Comparison of ENCODE assay signal across 14 cellular contexts in genomic region chr10:23399701-23400144, GRCh38. TPM values are rescaled to one million over a fixed set of nuclear protein-coding genes. Genes with fewer than 3 reads are reported as not detected.
DNase-seq lines count a peak whose midpoint lies in the region; ATAC-seq and TF ChIP-seq lines count a peak whose summit lies in the region.
"Had no signal": no experiment of that assay in that cellular context is flagged by ENCODE, and none has a peak within 500 bp of the region (broad histone marks: within the 10 kb centered on the region; RNA-seq: fewer than 3 reads in every experiment).

No MANE protein-coding gene starts in this region.

- H3K27me3 Mint-ChIP-seq in CD8-positive, alpha-beta memory T cell = peaks cover 1% of the 10 kb centered on the region in 2 donors
- H3K27me3 Mint-ChIP-seq: activated naive CD4-positive, alpha-beta T cell treated with anti-CD3 and anti-CD28 coated beads, Interleukin-2, amount 50 U/mL, for 24 hours; CD4-positive, alpha-beta T cell had no signal

- no peak overlapping the region for H3K4me3 Mint-ChIP-seq in CD8-positive, alpha-beta memory T cell
- H3K4me3 Mint-ChIP-seq: activated naive CD4-positive, alpha-beta T cell treated with anti-CD3 and anti-CD28 coated beads, Interleukin-2, amount 50 U/mL, for 24 hours; CD4-positive, alpha-beta T cell; endodermal cell; T-cell had no signal

- CTCF ChIA-PET in CD8-positive, alpha-beta memory T cell (lab: Charles Lee) = no interaction called here

- no peak overlapping the region for H3K27ac Mint-ChIP-seq in CD8-positive, alpha-beta memory T cell
- H3K27ac Mint-ChIP-seq: activated naive CD4-positive, alpha-beta T cell treated with anti-CD3 and anti-CD28 coated beads, Interleukin-2, amount 50 U/mL, for 24 hours; CD4-positive, alpha-beta T cell; endodermal cell; T-cell had no signal

- H3K9me3 Mint-ChIP-seq in CD8-positive, alpha-beta memory T cell = no peaks in the 10 kb centered on the region
- H3K9me3 Mint-ChIP-seq: activated naive CD4-positive, alpha-beta T cell treated with anti-CD3 and anti-CD28 coated beads, Interleukin-2, amount 50 U/mL, for 24 hours; CD4-positive, alpha-beta T cell; endodermal cell; T-cell had no signal

- no peak for TF ChIP-seq POLR2A in adrenal gland (IDR thresholded peaks at IDR 0.05)
- no peak for TF ChIP-seq POLR2A in heart left ventricle (IDR thresholded peaks at IDR 0.05)

- H3K4me3 ChIP-seq in adrenal gland (no peak overlapping the region), heart left ventricle (no peak overlapping the region), retinal pigment epithelial cell (ENCODE audit: low read length) (no peak overlapping the region)
- H3K4me3 ChIP-seq in CD8-positive, alpha-beta memory T cell (ENCODE audit: low read length) = no peak overlapping the region
- H3K4me3 ChIP-seq: thyroid gland had no signal

- no peaks in the 10 kb centered on the region for H3K36me3 ChIP-seq in adrenal gland (replicated peaks in 1 of 2)
- H3K36me3 ChIP-seq in heart left ventricle = no peaks in the 10 kb centered on the region
- no peaks in the 10 kb centered on the region for H3K36me3 ChIP-seq in CD8-positive, alpha-beta memory T cell (ENCODE audit: insufficient read depth, low read length)
- H3K36me3 ChIP-seq: thyroid gland had no signal

- POLR2A ChIA-PET in CD8-positive, alpha-beta memory T cell (lab: Charles Lee) = no interaction called here

- H3K4me1 Mint-ChIP-seq in CD8-positive, alpha-beta memory T cell = no peaks in the 10 kb centered on the region
- H3K4me1 Mint-ChIP-seq: activated naive CD4-positive, alpha-beta T cell treated with anti-CD3 and anti-CD28 coated beads, Interleukin-2, amount 50 U/mL, for 24 hours; T-cell had no signal

- H3K36me3 Mint-ChIP-seq in CD8-positive, alpha-beta memory T cell = peaks cover 0 to 2% (median 0%) of the 10 kb centered on the region in 3 donors
- H3K36me3 Mint-ChIP-seq: activated naive CD4-positive, alpha-beta T cell treated with anti-CD3 and anti-CD28 coated beads, Interleukin-2, amount 50 U/mL, for 24 hours; T-cell had no signal

- DNase-seq in GM03348 (ENCODE audit: low spot score) = peak; percentile 81
- DNase-seq in adrenal gland = peak; percentile 48 to 83 (median 77)
- DNase-seq in heart left ventricle = peak in 4 of 5 donors; percentile 45 to 86 (median 65)
- DNase-seq in retinal pigment epithelial cell (ENCODE audit: low read depth) = peak; percentile 86
- DNase-seq in NCI-H187 (lab: John Stamatoyannopoulos, UW) = no peak
- DNase-seq in CD8-positive, alpha-beta memory T cell = no peak
- no peak for DNase-seq in SW480 (ENCODE audit: low spot score)
- DNase-seq: CD4-positive, alpha-beta T cell; endodermal cell; T-cell; thyroid gland had no signal

- WGBS in adrenal gland, 4 donors = 46 to 55% (median 49%) methylated on average over 7 of the region's 7 CpGs
- WGBS in heart left ventricle, 4 donors = 43 to 66% (median 52%) methylated on average over 7 of the region's 7 CpGs

- intact Hi-C loops in adrenal gland (cut with DNase I) = no loop called here
- intact Hi-C loops in heart left ventricle (cut with DNase I) = loop anchor here in 3 of 10 donors (2.0 to 5.0 kb wide), 3 partner anchors 52 to 57 kb away; partner anchors contain the start of gene C10orf67 (in 2 of the 3)

- no peaks in the 10 kb centered on the region for H3K9me3 ChIP-seq in adrenal gland (replicated peaks in 1 of 3)
- no peaks in the 10 kb centered on the region for H3K9me3 ChIP-seq in heart left ventricle
- no peaks in the 10 kb centered on the region for H3K9me3 ChIP-seq in CD8-positive, alpha-beta memory T cell (ENCODE audit: low read length)
- H3K9me3 ChIP-seq: thyroid gland had no signal

- H3K4me1 ChIP-seq in adrenal gland (replicated peaks in 1 of 2) = peaks cover 0 to 13% of the 10 kb centered on the region in 2 donors
- peaks cover 0 to 23% (median 6%) of the 10 kb centered on the region in 12 donors for H3K4me1 ChIP-seq in heart left ventricle
- H3K4me1 ChIP-seq in CD8-positive, alpha-beta memory T cell (ENCODE audit: insufficient read depth, low read length) = no peaks in the 10 kb centered on the region
- H3K4me1 ChIP-seq: thyroid gland had no signal

- H3K27ac ChIP-seq in adrenal gland = peak overlapping the region in 4 of 5 donors; percentile 29 to 88 (median 68)
- peak overlapping the region; percentile 19 to 90 (median 74) for H3K27ac ChIP-seq in heart left ventricle
- H3K27ac ChIP-seq in CD8-positive, alpha-beta memory T cell (ENCODE audit: low read depth, low read length) = no peak overlapping the region
- H3K27ac ChIP-seq: HL-60, thyroid gland had no signal

- peak; percentile 94 to 98 (median 96) for ATAC-seq in heart left ventricle
- no peak for ATAC-seq in GM18498 (IDR thresholded peaks at IDR 0.05; ENCODE audit: unreplicated experiment)
- ATAC-seq: T-cell had no signal

- H3K27me3 ChIP-seq in adrenal gland (no peaks in the 10 kb centered on the region), heart left ventricle (no peaks in the 10 kb centered on the region)
- no peaks in the 10 kb centered on the region for H3K27me3 ChIP-seq in CD8-positive, alpha-beta memory T cell (ENCODE audit: insufficient read depth, low read length, poor library complexity, severe bottlenecking)
- H3K27me3 ChIP-seq: thyroid gland had no signal

- TF ChIP-seq CTCF in adrenal gland (IDR thresholded peaks at IDR 0.05) (no peak), heart left ventricle (IDR thresholded peaks at IDR 0.05) (no peak), retinal pigment epithelial cell (conservative IDR thresholded peaks at IDR 0.05; ENCODE audit: low read depth, low read length) (no peak)

RNA-seq across cellular contexts. Expression of gene OTUD1, which starts 39.2 kb away (rescaled TPM):
- 10 to 100 TPM in 7 of 8 donors, 1 to 10 TPM in 1; 8.5 to 31.1 (median 20.4) TPM for total RNA-seq in adrenal gland
- polyA plus RNA-seq in adrenal gland = 10 to 100 TPM in 1 of 3 donors, 1 to 10 TPM in 2; 6.4 to 11.3 (median 6.5) TPM
- 10 to 100 TPM in 8 of 9 donors, 1 to 10 TPM in 1; 8.7 to 48.3 (median 19.7) TPM for total RNA-seq in heart left ventricle
- 10 to 100 TPM; 16.7 to 60.9 TPM for polyA plus RNA-seq in heart left ventricle
- total RNA-seq in CD8-positive, alpha-beta memory T cell = 1 to 10 TPM; 6.6 to 6.9 TPM
- 17.2 TPM for polyA plus RNA-seq in CD8-positive, alpha-beta memory T cell

RNA-seq across cellular contexts. Expression of gene C10orf67, which starts 55.1 kb away (rescaled TPM):
- total RNA-seq in adrenal gland (under 1 TPM in 2 of 8 donors, not detected in 6; 0.23 to 0.43 TPM), heart left ventricle (under 1 TPM; 0.12 to 0.75 (median 0.43) TPM)
- polyA plus RNA-seq in adrenal gland (under 1 TPM; 0.03 to 0.13 (median 0.08) TPM), heart left ventricle (under 1 TPM; 0.27 to 1.00 TPM)
- not detected for total RNA-seq in CD8-positive, alpha-beta memory T cell
- 0.26 TPM for polyA plus RNA-seq in CD8-positive, alpha-beta memory T cell
- total RNA-seq: CD4-positive, alpha-beta T cell; endodermal cell had no signal

Comparison
In these comparisons a context has a peak if more than half of its experiments do, and no peak if none do; other contexts are left out.
1. DNase-seq: peak in GM03348 (single experiment), adrenal gland (7 of 7), heart left ventricle (4 of 5) and retinal pigment epithelial cell (single experiment); none in NCI-H187 (0 of 2), CD8-positive, alpha-beta memory T cell (0 of 5) and SW480 (single experiment).